15 cellular contexts compared by ENCODE assay signal in genomic region chr13:110132178-110132975, GRCh38.
A peak's percentile ranks its signal among the peaks of the same experiment; 100 is the strongest.
DNase-seq lines count a peak whose midpoint lies in the region; ATAC-seq, FAIRE-seq and TF ChIP-seq lines count a peak whose summit lies in the region.
"Had no signal": no experiment of that assay in that cellular context is flagged by ENCODE, and none has a peak within 500 bp of the region (broad histone marks: within the 10 kb centered on the region; RNA-seq: fewer than 3 reads in every experiment).

No MANE protein-coding gene starts in this region.

- no peak for TF ChIP-seq CTCF in natural killer cell (IDR thresholded peaks at IDR 0.05)
- TF ChIP-seq CTCF in endodermal cell (conservative IDR thresholded peaks at IDR 0.05): no peak

- no peak for FAIRE-seq in small intestine (lab: Jason Lieb, UNC)

- H3K4me1 ChIP-seq in endodermal cell (ENCODE audit: control insufficient read depth, insufficient read depth, low read length) (peaks cover 9% of the 10 kb centered on the region), skeletal muscle tissue (ENCODE audit: control insufficient read depth in 3 of 3, insufficient read depth in 3 of 3, low read length in 3 of 3) (peaks cover 26 to 55% (median 44%) of the 10 kb centered on the region in 3 donors), small intestine (ENCODE audit: control insufficient read depth in 2 of 2, insufficient read depth in 1 of 2, low read depth in 1 of 2, low read length in 1 of 2) (no peaks in the 10 kb centered on the region)
- H3K4me1 ChIP-seq: Caco-2 had no signal

- H3K36me3 ChIP-seq in endodermal cell (ENCODE audit: control insufficient read depth, insufficient read depth, low read length) (no peaks in the 10 kb centered on the region), skeletal muscle tissue (ENCODE audit: control insufficient read depth in 3 of 3, insufficient read depth in 3 of 3, low read length in 3 of 3) (no peaks in the 10 kb centered on the region), small intestine (ENCODE audit: control insufficient read depth in 2 of 2, insufficient read depth in 2 of 2, low read length in 2 of 2) (no peaks in the 10 kb centered on the region)
- H3K36me3 ChIP-seq: thyroid gland had no signal

- H3K27me3 Mint-ChIP-seq in natural killer cell treated with Interleukin-12 subunit alpha and Interleukin-12 subunit beta and Interleukin-15 and Interleukin-18, amount 100 ng/mL, for 72 hours: peaks cover 6 to 11% of the 10 kb centered on the region in 2 donors
- H3K27me3 Mint-ChIP-seq in natural killer cell (ENCODE audit: low read depth in 2 of 2): peaks cover 0 to 27% of the 10 kb centered on the region in 2 donors
- no peaks in the 10 kb centered on the region for H3K27me3 Mint-ChIP-seq in endodermal cell (ENCODE audit: insufficient read depth)
- H3K27me3 Mint-ChIP-seq in T-helper 17 cell: peaks cover 54% of the 10 kb centered on the region

- no peak overlapping the region for H3K4me3 Mint-ChIP-seq in natural killer cell treated with Interleukin-12 subunit alpha and Interleukin-12 subunit beta and Interleukin-15 and Interleukin-18, amount 100 ng/mL, for 72 hours
- H3K4me3 Mint-ChIP-seq in natural killer cell: no peak overlapping the region
- H3K4me3 Mint-ChIP-seq in endodermal cell: no peak overlapping the region
- H3K4me3 Mint-ChIP-seq in T-helper 17 cell: no peak overlapping the region

- H3K4me3 ChIP-seq in endodermal cell (ENCODE audit: low read length): no peak overlapping the region
- no peak overlapping the region for H3K4me3 ChIP-seq in skeletal muscle tissue (ENCODE audit: low read length in 3 of 3)
- H3K4me3 ChIP-seq in small intestine (ENCODE audit: low read depth in 1 of 2, low read length in 2 of 2): no peak overlapping the region
- H3K4me3 ChIP-seq: thyroid gland had no signal

- H3K27me3 ChIP-seq in endodermal cell (ENCODE audit: control insufficient read depth, insufficient read depth, low read length, poor library complexity, severe bottlenecking) (no peaks in the 10 kb centered on the region), skeletal muscle tissue (ENCODE audit: control insufficient read depth in 3 of 3, insufficient read depth in 3 of 3, low read length in 3 of 3) (no peaks in the 10 kb centered on the region), small intestine (ENCODE audit: control insufficient read depth in 2 of 2, insufficient read depth in 2 of 2, low read length in 2 of 2) (no peaks in the 10 kb centered on the region)
- H3K27me3 ChIP-seq: thyroid gland had no signal

- H3K9me3 ChIP-seq in endodermal cell (ENCODE audit: control insufficient read depth, low read length) (no peaks in the 10 kb centered on the region), skeletal muscle tissue (ENCODE audit: control insufficient read depth in 3 of 3, low read length in 3 of 3) (no peaks in the 10 kb centered on the region), T-helper 17 cell (ENCODE audit: control insufficient read depth, low read length, poor library complexity, severe bottlenecking) (no peaks in the 10 kb centered on the region), small intestine (ENCODE audit: control insufficient read depth, low read depth) (no peaks in the 10 kb centered on the region)
- H3K9me3 ChIP-seq: Caco-2, thyroid gland had no signal

- H3K36me3 Mint-ChIP-seq in natural killer cell treated with Interleukin-12 subunit alpha and Interleukin-12 subunit beta and Interleukin-15 and Interleukin-18, amount 100 ng/mL, for 72 hours: no peaks in the 10 kb centered on the region
- no peaks in the 10 kb centered on the region for H3K36me3 Mint-ChIP-seq in natural killer cell
- no peaks in the 10 kb centered on the region for H3K36me3 Mint-ChIP-seq in endodermal cell (ENCODE audit: low read depth)
- H3K36me3 Mint-ChIP-seq in T-helper 17 cell (ENCODE audit: low read depth): peaks cover 2% of the 10 kb centered on the region

- ATAC-seq in natural killer cell treated with Interleukin-12 subunit alpha and Interleukin-12 subunit beta and Interleukin-15 and Interleukin-18, amount 100 ng/mL, for 72 hours: no peak
- ATAC-seq in natural killer cell (no peak), T-helper 17 cell (no peak)

- H3K9ac ChIP-seq in endodermal cell (ENCODE audit: extremely low read depth, low read length, poor library complexity, severe bottlenecking): no peak overlapping the region
- H3K9ac ChIP-seq in skeletal muscle tissue (ENCODE audit: low read depth in 1 of 3, low read length in 3 of 3): peak overlapping the region in 1 of 3 donors; percentile 33

- WGBS in endodermal cell (ENCODE audit: insufficient coverage in 1 of 2, insufficient read length in 1 of 2), 2 experiments: 66 to 80% methylated on average over 6 to 15 of the region's 15 CpGs
- 46 to 71% (median 62%) methylated on average over 15 of the region's 15 CpGs for WGBS in small intestine, 3 donors

- peak; percentile 16 for DNase-seq in natural killer cell treated with Interleukin-12 subunit alpha and Interleukin-12 subunit beta and Interleukin-15 and Interleukin-18, amount 100 ng/mL, for 72 hours (ENCODE audit: low spot score)
- no peak for DNase-seq in natural killer cell
- DNase-seq in NCI-H187 treated with DMSO at 0.1 percent for 48 hours (lab: John Stamatoyannopoulos, UW): peak; percentile 82
- peak; percentile 73 for DNase-seq in endodermal cell
- no peak for DNase-seq in T-helper 17 cell
- no peak for DNase-seq in NOMO-1 treated with dmso at 0.1 percent for 144 hours (lab: John Stamatoyannopoulos, UW; ENCODE audit: unreplicated experiment)
- no peak for DNase-seq in small intestine
- DNase-seq: ACHN; activated CD4-positive, alpha-beta T cell treated with anti-CD3 and anti-CD28 coated beads, Interleukin-2, amount 50 U/mL, for 48 hours; activated gamma-delta T cell; Caco-2; NCI-H69; occipital lobe; thyroid gland had no signal

- H3K9me3 Mint-ChIP-seq in natural killer cell treated with Interleukin-12 subunit alpha and Interleukin-12 subunit beta and Interleukin-15 and Interleukin-18, amount 100 ng/mL, for 72 hours: no peaks in the 10 kb centered on the region
- H3K9me3 Mint-ChIP-seq in natural killer cell (no peaks in the 10 kb centered on the region), endodermal cell (no peaks in the 10 kb centered on the region)

- H3K27ac ChIP-seq in endodermal cell (ENCODE audit: low read depth, low read length) (no peak overlapping the region), skeletal muscle tissue (ENCODE audit: low read depth, low read length) (peak overlapping the region; percentile 38), small intestine (ENCODE audit: low read depth in 1 of 2, low read length in 1 of 2) (no peak overlapping the region)
- H3K27ac ChIP-seq: thyroid gland had no signal

- intact Hi-C loops in natural killer cell (cut with micrococcal nuclease): no loop called here

- H3K27ac Mint-ChIP-seq in natural killer cell treated with Interleukin-12 subunit alpha and Interleukin-12 subunit beta and Interleukin-15 and Interleukin-18, amount 100 ng/mL, for 72 hours: no peak overlapping the region
- H3K27ac Mint-ChIP-seq in natural killer cell: no peak overlapping the region
- H3K27ac Mint-ChIP-seq in endodermal cell: no peak overlapping the region
- H3K27ac Mint-ChIP-seq in T-helper 17 cell: no peak overlapping the region

- H3K4me1 Mint-ChIP-seq in natural killer cell treated with Interleukin-12 subunit alpha and Interleukin-12 subunit beta and Interleukin-15 and Interleukin-18, amount 100 ng/mL, for 72 hours (ENCODE audit: low read depth in 2 of 2): peaks cover 4 to 7% of the 10 kb centered on the region in 2 donors
- H3K4me1 Mint-ChIP-seq in natural killer cell: peaks cover 3% of the 10 kb centered on the region in 2 donors
- peaks cover 15% of the 10 kb centered on the region for H3K4me1 Mint-ChIP-seq in endodermal cell
- peaks cover 4% of the 10 kb centered on the region for H3K4me1 Mint-ChIP-seq in T-helper 17 cell

Comparison
In these comparisons a context has a peak if more than half of its experiments do, and no peak if none do; other contexts are left out.
1. DNase-seq: peak in natural killer cell treated with Interleukin-12 subunit alpha and Interleukin-12 subunit beta and Interleukin-15 and Interleukin-18, amount 100 ng/mL, for 72 hours (single experiment), NCI-H187 treated with DMSO at 0.1 percent for 48 hours (single experiment) and endodermal cell (single experiment); none in natural killer cell (single experiment), T-helper 17 cell (0 of 3), NOMO-1 treated with dmso at 0.1 percent for 144 hours (single experiment) and small intestine (single experiment).